8 cellular contexts compared by ENCODE assay signal in the genomic region with DNA sequence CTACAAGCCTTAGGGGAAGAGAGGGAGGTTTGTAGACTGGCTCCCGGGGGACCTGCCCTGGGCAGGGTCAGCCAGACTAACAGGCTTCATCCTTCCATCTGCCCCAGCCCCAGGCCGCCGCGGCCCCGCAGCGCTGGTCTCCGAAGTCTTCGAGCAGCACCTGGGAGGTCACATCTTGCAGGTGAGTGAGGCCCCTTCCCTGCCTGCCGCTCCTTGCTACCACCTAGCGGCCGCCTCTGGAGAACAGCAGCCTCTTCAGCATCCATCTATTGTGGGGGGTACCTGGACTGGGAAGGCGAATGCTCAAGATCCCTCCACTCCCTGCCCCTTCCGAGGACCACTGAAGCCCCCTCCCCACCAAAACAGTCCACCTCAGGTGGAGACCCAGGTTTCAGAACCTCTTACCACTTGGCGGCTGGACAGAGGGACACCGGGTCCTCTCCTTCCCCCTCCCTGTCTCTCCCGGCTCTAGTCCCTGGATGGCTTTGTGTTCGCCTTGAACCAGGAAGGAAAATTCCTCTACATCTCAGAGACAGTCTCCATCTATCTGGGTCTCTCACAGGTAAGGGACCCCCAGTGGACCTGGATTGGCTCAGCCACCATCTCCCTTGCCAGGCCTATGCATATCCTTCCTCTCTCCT. TPM values are rescaled to one million over a fixed set of nuclear protein-coding genes. Genes with fewer than 3 reads are reported as not detected.
DNase-seq lines count a peak whose midpoint lies in the region; ATAC-seq, FAIRE-seq and TF ChIP-seq lines count a peak whose summit lies in the region.

No MANE protein-coding gene starts in this region.

- H3K36me3 ChIP-seq in OCI-LY1 (ENCODE audit: insufficient read depth, low read length) (no peaks in the 10 kb centered on the region), heart right ventricle (no peaks in the 10 kb centered on the region), spleen (no peaks in the 10 kb centered on the region)

- peaks cover 3% of the 10 kb centered on the region; the same call in 1 of the 2 replicates for H3K27me3 ChIP-seq in OCI-LY1 (ENCODE audit: insufficient read depth, low read length)
- H3K27me3 ChIP-seq in heart right ventricle = peaks cover 0 to 54% (median 50%) of the 10 kb centered on the region in 7 donors
- H3K27me3 ChIP-seq in spleen (replicated peaks in 1 of 7) = peaks cover 0 to 76% (median 25%) of the 10 kb centered on the region in 7 donors

- H2AFZ ChIP-seq in OCI-LY1 (ENCODE audit: low read length) = no peak overlapping the region

- no peak overlapping the region for H3K27ac ChIP-seq in OCI-LY1 (ENCODE audit: low read depth, low read length, poor library complexity, severe bottlenecking)
- no peak overlapping the region for H3K27ac ChIP-seq in heart right ventricle
- no peak overlapping the region for H3K27ac ChIP-seq in spleen

- no peak overlapping the region for H3K9ac ChIP-seq in OCI-LY1 (ENCODE audit: low read length)

- H3K79me2 ChIP-seq in OCI-LY1 (ENCODE audit: insufficient read depth, low read length) = no peaks in the 10 kb centered on the region

- H3K4me1 ChIP-seq in OCI-LY1 (ENCODE audit: insufficient read depth, low read length, severe bottlenecking) (peaks cover 19% of the 10 kb centered on the region), heart right ventricle (peaks cover 0 to 17% (median 9%) of the 10 kb centered on the region in 9 donors), spleen (peaks cover 7 to 38% (median 14%) of the 10 kb centered on the region in 6 donors)

- in situ Hi-C loops in ACHN (cut with HindIII; ENCODE audit: low pct_ligation_motif_present, low pct_unique_long_range_greater_than_20kb, low sequenced_read_pairs) = no loop called here

- ATAC-seq in heart right ventricle (peak in 4 of 8 donors; percentile 21 to 32 (median 27)), HG03135 (IDR thresholded peaks at IDR 0.05; ENCODE audit: unreplicated experiment) (no peak)

- DNase-seq in ACHN (peak; percentile 21), GM19239 (ENCODE audit: insufficient read length, low spot score) (peak; percentile 75), heart right ventricle (peak in 1 of 2 donors; percentile 48), spleen (peak; percentile 86), putamen (ENCODE audit: low spot score) (no peak)
- peak; percentile 48 to 54 for DNase-seq in activated T-helper 1 cell treated with anti-CD3 and anti-CD28 coated beads, Interleukin-2, amount 50 U/mL, for 16 hours (ENCODE audit: low read depth in 1 of 2, low spot score in 1 of 2)

- peak; percentile 84 for FAIRE-seq in GM19239 (lab: Jason Lieb, UNC)

- no peak for TF ChIP-seq POLR2A in spleen (IDR thresholded peaks at IDR 0.05)

- no peaks in the 10 kb centered on the region for H4K20me1 ChIP-seq in OCI-LY1 (ENCODE audit: insufficient read depth, low read length)

- H3K4me3 ChIP-seq in OCI-LY1 (ENCODE audit: low read depth, low read length, poor library complexity, severe bottlenecking) (no peak overlapping the region), heart right ventricle (no peak overlapping the region), spleen (no peak overlapping the region)

- intact Hi-C loops in heart right ventricle (cut with DNase I) = loop anchor here in 5 of 10 donors (1.0 to 10.0 kb wide), 3 partner anchors 93 to 176 kb away; no protein-coding TSS in a partner anchor
- intact Hi-C loops in spleen (cut with DNase I; ENCODE audit: low total_unique reads) = loop anchor here (10.0 kb wide), 1 partner anchor 93 kb away; no protein-coding TSS in a partner anchor

- no peaks in the 10 kb centered on the region for H3K9me2 ChIP-seq in OCI-LY1 (ENCODE audit: low read depth, low read length)

- TF ChIP-seq CTCF in OCI-LY1 (IDR thresholded peaks at IDR 0.05; ENCODE audit: low read length) (peak; percentile 92), heart right ventricle (IDR thresholded peaks at IDR 0.05) (peak; percentile 51 to 84 (median 76)), spleen (IDR thresholded peaks at IDR 0.05 in 8 of 11, conservative IDR thresholded peaks at IDR 0.05 in 3 of 11) (peak in 10 of 11 experiments; percentile 36 to 81 (median 72))

- no peaks in the 10 kb centered on the region for H3F3A ChIP-seq in OCI-LY1 (ENCODE audit: insufficient read depth, low read length)

- WGBS in heart right ventricle, 2 donors = 17 to 18% methylated on average over 17 of the region's 17 CpGs
- 18 to 24% (median 19%) methylated on average over 15 to 17 of the region's 17 CpGs for WGBS in spleen, 5 donors

- H3K4me2 ChIP-seq in OCI-LY1 (ENCODE audit: low read length) = no peak overlapping the region

- H3K9me3 ChIP-seq in OCI-LY1 (ENCODE audit: low read length) (no peaks in the 10 kb centered on the region), heart right ventricle (no peaks in the 10 kb centered on the region), spleen (no peaks in the 10 kb centered on the region)

RNA-seq across cellular contexts. Expression of gene NPAS1, which starts 12.7 kb away (rescaled TPM):
- 1 to 10 TPM in 1 of 10 donors, under 1 TPM in 7, not detected in 2; 0.17 to 1.3 (median 0.37) TPM for total RNA-seq in heart right ventricle
- polyA plus RNA-seq in heart right ventricle = 1 to 10 TPM in 1 of 2 donors, under 1 TPM in 1; 0.64 to 1.1 TPM
- total RNA-seq in spleen = 1 to 10 TPM in 6 of 7 donors, under 1 TPM in 1; 0.85 to 5.3 (median 1.6) TPM
- 1 to 10 TPM; 2.1 to 6.3 (median 3.9) TPM for polyA plus RNA-seq in spleen

RNA-seq across cellular contexts. Expression of gene TMEM160, which starts 16.1 kb away (rescaled TPM):
- total RNA-seq in heart right ventricle (10 to 100 TPM; 17.9 to 34.1 (median 23.7) TPM), spleen (10 to 100 TPM; 23.6 to 31.0 (median 26.3) TPM)
- polyA plus RNA-seq in heart right ventricle (10 to 100 TPM; 15.4 to 83.8 TPM), spleen (10 to 100 TPM in 2 of 3 donors, 1 to 10 TPM in 1; 7.4 to 20.5 (median 10.1) TPM)
